9 cellular contexts compared by ENCODE assay signal in genomic region chr17:1390422-1391367, GRCh38. TPM values are rescaled to one million over a fixed set of nuclear protein-coding genes. Genes with fewer than 3 reads are reported as not detected.
DNase-seq lines count a peak whose midpoint lies in the region; ATAC-seq and TF ChIP-seq lines count a peak whose summit lies in the region.
"Had no signal": no experiment of that assay in that cellular context is flagged by ENCODE, and none has a peak within 500 bp of the region (broad histone marks: within the 10 kb centered on the region; RNA-seq: fewer than 3 reads in every experiment).

No MANE protein-coding gene starts in this region.

- peaks cover 89% of the 10 kb centered on the region for H3F3A ChIP-seq in PC-9 (ENCODE audit: insufficient read depth, low read depth)

- H3K4me3 ChIP-seq in PC-9 (no peak overlapping the region), fibroblast of lung (replicated peaks in 1 of 4; ENCODE audit: control extremely low read depth in 1 of 4, insufficient read depth in 1 of 4, low read depth in 3 of 4, low read length in 4 of 4) (peak overlapping the region in 1 of 4 experiments; percentile 5), psoas muscle (peak overlapping the region; percentile 50)
- H3K4me3 ChIP-seq: dorsolateral prefrontal cortex had no signal

- H3K4me1 ChIP-seq in PC-9 (replicated peaks; ENCODE audit: insufficient read depth): peaks cover 60% of the 10 kb centered on the region
- peaks cover 8% of the 10 kb centered on the region for H3K4me1 ChIP-seq in fibroblast of lung (ENCODE audit: control insufficient read depth, extremely low read depth, insufficient read depth, low read length)
- peaks cover 78% of the 10 kb centered on the region for H3K4me1 ChIP-seq in psoas muscle

- no peak overlapping the region for H2AFZ ChIP-seq in PC-9
- no peak overlapping the region for H2AFZ ChIP-seq in fibroblast of lung (ENCODE audit: low read length)

- H4K20me1 ChIP-seq in PC-9 (ENCODE audit: insufficient read depth): peaks cover 99% of the 10 kb centered on the region
- H4K20me1 ChIP-seq in fibroblast of lung (ENCODE audit: control insufficient read depth, extremely low read depth, insufficient read depth, low read length): peaks cover 17% of the 10 kb centered on the region

- peak overlapping the region; percentile 11 for H3K4me2 ChIP-seq in PC-9
- peak overlapping the region; percentile 17 for H3K4me2 ChIP-seq in fibroblast of lung (ENCODE audit: extremely low read depth, insufficient read depth, low read length)

- no peaks in the 10 kb centered on the region for H3K9me3 ChIP-seq in PC-9 (ENCODE audit: insufficient read depth, low read depth)
- H3K9me3 ChIP-seq in fibroblast of lung (ENCODE audit: control insufficient read depth, insufficient read depth, low read depth, low read length): no peaks in the 10 kb centered on the region
- no peaks in the 10 kb centered on the region for H3K9me3 ChIP-seq in psoas muscle

- H3K9me2 ChIP-seq in PC-9 (ENCODE audit: insufficient read depth): no peaks in the 10 kb centered on the region

- H3K27ac ChIP-seq in PC-9 (peak overlapping the region; percentile 0), fibroblast of lung (ENCODE audit: insufficient read depth, low read length) (no peak overlapping the region), psoas muscle (peak overlapping the region; percentile 95)

- in situ Hi-C loops in GM13976 (cut with MboI; ENCODE audit: low sequenced_read_pairs, unreplicated experiment): no loop called here

- CTCF ChIA-PET in PC-9 (lab: Charles Lee): interaction anchor here (1.0 kb wide), 1 partner anchor 25 kb away, joined by 4 read pairs; no protein-coding TSS in a partner anchor

- H3K79me2 ChIP-seq in PC-9 (ENCODE audit: low read depth): peaks cover 100% of the 10 kb centered on the region
- H3K79me2 ChIP-seq in fibroblast of lung (ENCODE audit: control insufficient read depth, insufficient read depth, low read length): peaks cover 99% of the 10 kb centered on the region

- peak; percentile 50 for DNase-seq in EH (ENCODE audit: low read depth)
- no peak for DNase-seq in PC-9
- DNase-seq in fibroblast of lung (ENCODE audit: low read depth in 2 of 2): peak in 1 of 2 donors; percentile 32
- DNase-seq in psoas muscle: no peak
- no peak for DNase-seq in GM13976 (ENCODE audit: low spot score)
- no peak for DNase-seq in NCI-H2029 (lab: John Stamatoyannopoulos, UW)
- DNase-seq in NCI-H1105 treated with DMSO at 0.1 percent for 48 hours (lab: John Stamatoyannopoulos, UW): no peak
- DNase-seq in Kasumi-1 (lab: John Stamatoyannopoulos, UW): no peak

- BruUV-seq in PC-9 (replicated peaks; lab: Mats Ljungman, UMichigan): no TSS peak

- intact Hi-C loops in PC-9 (cut with micrococcal nuclease; ENCODE audit: unreplicated experiment) (loop anchor here (10.0 kb wide), 1 partner anchor 64 kb away; the partner anchor contains the start of gene CRK), psoas muscle (cut with DNase I) (loop anchor here in 1 of 2 donors (10.0 kb wide), 1 partner anchor 64 kb away; the partner anchor contains the start of gene CRK)

- H3K27me3 ChIP-seq in PC-9 (ENCODE audit: insufficient read depth, low read depth): no peaks in the 10 kb centered on the region
- no peaks in the 10 kb centered on the region for H3K27me3 ChIP-seq in fibroblast of lung (ENCODE audit: control insufficient read depth, insufficient read depth, low read length)
- no peaks in the 10 kb centered on the region for H3K27me3 ChIP-seq in psoas muscle (ENCODE audit: insufficient read depth in 3 of 3, low read length in 2 of 3)
- H3K27me3 ChIP-seq: dorsolateral prefrontal cortex had no signal

- no peak overlapping the region for H3K9ac ChIP-seq in fibroblast of lung (ENCODE audit: insufficient read depth, low read length)

- H3K36me3 ChIP-seq in PC-9 (ENCODE audit: low read depth) (peaks cover 35% of the 10 kb centered on the region; the same call in 1 of the 2 replicates), fibroblast of lung (ENCODE audit: control insufficient read depth, insufficient read depth, low read length) (no peaks in the 10 kb centered on the region), psoas muscle (ENCODE audit: insufficient read depth in 1 of 2, low read depth in 1 of 2) (peaks cover 0 to 3% of the 10 kb centered on the region in 2 donors)

- 5 to 15% (median 10%) methylated on average over 6 of the region's 6 CpGs for WGBS in psoas muscle, 3 donors

- ATAC-seq in psoas muscle: peak; percentile 81 to 95 (median 87)

- POLR2A ChIA-PET in PC-9 (lab: Charles Lee; ENCODE audit: unreplicated experiment): interaction anchor here (0.6 to 1.1 kb wide), 4 partner anchors 23 to 621 kb away, joined by 4 to 13 read pairs (median 6); no protein-coding TSS in a partner anchor

- TF ChIP-seq CTCF in PC-9 (conservative IDR thresholded peaks at IDR 0.05) (no peak), fibroblast of lung (conservative IDR thresholded peaks at IDR 0.05 in 1 of 2, IDR thresholded peaks at IDR 0.05 in 1 of 2; ENCODE audit: low read depth in 1 of 2, low read length in 2 of 2) (no peak), psoas muscle (IDR thresholded peaks at IDR 0.05) (no peak), GM13976 (IDR thresholded peaks at IDR 0.05; ENCODE audit: borderline replicate concordance, control extremely low read depth, extremely low read depth, insufficient read depth, missing control alignments) (no peak)

RNA-seq across cellular contexts. Expression of gene YWHAE, which starts 9.3 kb away (rescaled TPM):
- total RNA-seq in PC-9 (2021): 841 and 1,140 TPM in 2 replicates
- 307 and 364 TPM in 2 replicates for total RNA-seq in fibroblast of lung
- 1,742 and 2,155 TPM in 2 replicates for polyA plus RNA-seq in fibroblast of lung
- 1,148 and 1,177 TPM in 2 replicates for polyA plus RNA-seq in fibroblast of lung (2012)
- 123 and 135 TPM in 2 replicates for polyA minus RNA-seq in fibroblast of lung (ENCODE audit: low replicate concordance)
- total RNA-seq in psoas muscle: 100 to 1,000 TPM; 641 to 874 (median 838) TPM
- polyA plus RNA-seq in psoas muscle: 100 to 1,000 TPM; 655 to 927 (median 670) TPM
